18 cellular contexts compared by ENCODE assay signal in the genomic region with DNA sequence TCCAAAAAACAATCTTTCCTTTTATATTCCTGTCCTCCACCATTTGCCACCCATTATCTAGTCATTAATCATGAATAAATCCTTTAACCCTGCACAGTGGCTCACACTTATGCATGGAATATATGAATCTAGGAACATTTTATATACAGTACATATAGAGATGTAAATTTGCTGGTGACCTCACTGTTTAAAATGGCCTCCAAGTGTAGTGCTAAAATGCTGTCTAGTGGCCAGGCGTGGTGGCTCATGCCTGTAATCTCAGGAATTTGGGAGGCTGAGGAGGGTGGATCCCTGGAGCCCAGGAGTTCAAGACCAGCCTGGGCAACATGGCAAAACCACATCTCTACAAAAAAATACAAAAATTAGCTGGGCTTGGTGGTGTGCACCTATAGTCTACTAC. TPM values are rescaled to one million over a fixed set of nuclear protein-coding genes. Genes with fewer than 3 reads are reported as not detected.
"Had no signal": no experiment of that assay in that cellular context is flagged by ENCODE, and none has a peak within 500 bp of the region (broad histone marks: within the 10 kb centered on the region; RNA-seq: fewer than 3 reads in every experiment).

No MANE protein-coding gene starts in this region.

- H3K27me3 Mint-ChIP-seq: activated naive CD4-positive, alpha-beta T cell treated with anti-CD3 and anti-CD28 coated beads, Interleukin-2, amount 10 ng/mL, durations not matched to agents 7 days and 5 days; type B pancreatic cell had no signal

- H3K4me1 ChIP-seq: heart left ventricle, prostate gland, vagina had no signal

- H3K27ac ChIP-seq: heart left ventricle, prostate gland, thoracic aorta, vagina had no signal

- H3K9me3 ChIP-seq: heart left ventricle, mucosa of descending colon, prostate gland, thoracic aorta, vagina had no signal

- H3K27ac Mint-ChIP-seq: activated naive CD4-positive, alpha-beta T cell treated with anti-CD3 and anti-CD28 coated beads, Interleukin-2, amount 10 ng/mL, durations not matched to agents 7 days and 5 days; type B pancreatic cell had no signal

- H3K4me3 Mint-ChIP-seq: activated naive CD4-positive, alpha-beta T cell treated with anti-CD3 and anti-CD28 coated beads, Interleukin-2, amount 10 ng/mL, durations not matched to agents 7 days and 5 days; activated T-cell treated with anti-CD3 and anti-CD28 coated beads, Interleukin-2, amount 50 U/mL, for 4 hours; neural crest cell; type B pancreatic cell had no signal

- H3K4me1 Mint-ChIP-seq: neural crest cell had no signal

- FAIRE-seq: islet of Langerhans had no signal

- ATAC-seq: activated T-cell treated with anti-CD3 and anti-CD28 coated beads, Interleukin-2, amount 50 U/mL, for 4 hours; heart left ventricle; left ventricle myocardium superior; mucosa of descending colon had no signal

- H3K27me3 ChIP-seq: heart left ventricle, vagina had no signal

- H3K9me3 Mint-ChIP-seq: activated naive CD4-positive, alpha-beta T cell treated with anti-CD3 and anti-CD28 coated beads, Interleukin-2, amount 10 ng/mL, durations not matched to agents 7 days and 5 days; activated T-cell treated with anti-CD3 and anti-CD28 coated beads, Interleukin-2, amount 50 U/mL, for 4 hours; neural crest cell; type B pancreatic cell had no signal

- DNase-seq: activated CD4-positive, alpha-beta T cell treated with anti-CD3 and anti-CD28 coated beads for 48 hours; activated effector memory CD4-positive, alpha-beta T cell treated with Interleukin-2 at 50 U/mL for 16 hours; activated naive CD4-positive, alpha-beta T cell treated with anti-CD3 and anti-CD28 coated beads, Interleukin-2, amount 10 ng/mL, durations not matched to agents 7 days and 5 days; activated T-cell treated with anti-CD3 and anti-CD28 coated beads, Interleukin-2, amount 50 U/mL, for 4 hours; amygdala; cortex of kidney; heart left ventricle; left ventricle myocardium superior; mucosa of descending colon; occipital lobe; stimulated activated CD4-positive, alpha-beta T cell treated with anti-CD3 and anti-CD28 coated beads, Interleukin-4, amount 100 ng/mL, for 1 hour; stimulated activated naive CD4-positive, alpha-beta T cell treated with Interleukin-2 at 50 U/mL for 16 hours had no signal

- H3K4me3 ChIP-seq: heart left ventricle, mucosa of descending colon, prostate gland, thoracic aorta, vagina had no signal

RNA-seq across cellular contexts. Expression of a gene that starts 9.6 kb away (rescaled TPM):
- total RNA-seq: vagina had no signal
